Comparison of ENCODE assay signal across 28 cellular contexts in genomic region chr9:105954517-105954916, GRCh38.
"Had no signal": no experiment of that assay in that cellular context is flagged by ENCODE, and none has a peak within 500 bp of the region (broad histone marks: within the 10 kb centered on the region; RNA-seq: fewer than 3 reads in every experiment).

No MANE protein-coding gene starts in this region.

- ATAC-seq: left colon; left lung; naive thymus-derived CD4-positive, alpha-beta T cell; natural killer cell treated with Interleukin-12 subunit alpha and Interleukin-12 subunit beta and Interleukin-15 and Interleukin-18, amount 100 ng/mL, for 72 hours; psoas muscle; right lobe of liver; stimulated activated effector memory CD8-positive, alpha-beta T cell treated with anti-CD3 and anti-CD28 coated beads, Interleukin-12 subunit alpha, Interleukin-12 subunit beta, amount 100 ng/mL, for 72 hours had no signal

- H3K27ac Mint-ChIP-seq: mesothelial cell of epicardium; naive thymus-derived CD4-positive, alpha-beta T cell; natural killer cell treated with Interleukin-12 subunit alpha and Interleukin-12 subunit beta and Interleukin-15 and Interleukin-18, amount 100 ng/mL, for 72 hours; stimulated activated effector memory CD8-positive, alpha-beta T cell treated with anti-CD3 and anti-CD28 coated beads, Interleukin-12 subunit alpha, Interleukin-12 subunit beta, amount 100 ng/mL, for 72 hours; stimulated activated naive CD8-positive, alpha-beta T cell treated with anti-CD3 and anti-CD28 coated beads, Interleukin-15, Interleukin-2, amounts not matched to agents 100 ng/mL and 50 ng/mL, for 24 hours; type B pancreatic cell had no signal

- H3K27me3 Mint-ChIP-seq: stimulated activated naive CD8-positive, alpha-beta T cell treated with anti-CD3 and anti-CD28 coated beads, Interleukin-15, Interleukin-2, amounts not matched to agents 100 ng/mL and 50 ng/mL, for 24 hours; type B pancreatic cell had no signal

- H3K79me2 ChIP-seq: parathyroid adenoma had no signal

- H3K27ac ChIP-seq: left lung, neutrophil, parathyroid adenoma, psoas muscle, right atrium auricular region, right lobe of liver, suprapubic skin, thoracic aorta, tibial artery, uterus had no signal

- H3K9me3 Mint-ChIP-seq: natural killer cell treated with Interleukin-12 subunit alpha and Interleukin-12 subunit beta and Interleukin-15 and Interleukin-18, amount 100 ng/mL, for 72 hours; stimulated activated naive CD8-positive, alpha-beta T cell treated with anti-CD3 and anti-CD28 coated beads, Interleukin-15, Interleukin-2, amounts not matched to agents 100 ng/mL and 50 ng/mL, for 24 hours had no signal

- H3K27me3 ChIP-seq: left lung, neutrophil, right atrium auricular region, right lobe of liver, suprapubic skin, tibial artery, uterus had no signal

- H3K4me1 ChIP-seq: left lung, parathyroid adenoma, psoas muscle, right atrium auricular region, right lobe of liver, suprapubic skin, tibial artery, uterus had no signal

- H2AFZ ChIP-seq: parathyroid adenoma had no signal

- H3K9me3 ChIP-seq: neutrophil, psoas muscle, right atrium auricular region, right lobe of liver, thoracic aorta, tibial artery, uterus had no signal

- H3K36me3 ChIP-seq: left lung, neutrophil, right atrium auricular region, right lobe of liver, suprapubic skin, thoracic aorta, tibial artery, uterus had no signal

- H3K4me3 Mint-ChIP-seq: mesothelial cell of epicardium; naive thymus-derived CD4-positive, alpha-beta T cell; natural killer cell treated with Interleukin-12 subunit alpha and Interleukin-12 subunit beta and Interleukin-15 and Interleukin-18, amount 100 ng/mL, for 72 hours; stimulated activated effector memory CD8-positive, alpha-beta T cell treated with anti-CD3 and anti-CD28 coated beads, Interleukin-12 subunit alpha, Interleukin-12 subunit beta, amount 100 ng/mL, for 72 hours; stimulated activated naive CD8-positive, alpha-beta T cell treated with anti-CD3 and anti-CD28 coated beads, Interleukin-15, Interleukin-2, amounts not matched to agents 100 ng/mL and 50 ng/mL, for 24 hours; type B pancreatic cell had no signal

- H3K4me1 Mint-ChIP-seq: naive thymus-derived CD4-positive, alpha-beta T cell; stimulated activated effector memory CD8-positive, alpha-beta T cell treated with anti-CD3 and anti-CD28 coated beads, Interleukin-12 subunit alpha, Interleukin-12 subunit beta, amount 100 ng/mL, for 72 hours had no signal

- DNase-seq: head of caudate nucleus; hippocampal formation; kidney glomerular epithelial cell; left colon; left lung; mesendoderm; naive thymus-derived CD4-positive, alpha-beta T cell; occipital lobe; psoas muscle; right lobe of liver; stimulated activated CD4-positive, alpha-beta T cell treated with anti-CD3 and anti-CD28 coated beads, Interleukin-12 subunit alpha, Interleukin-12 subunit beta, amount 100 ng/mL, for 4 hours; stimulated activated CD4-positive, alpha-beta T cell treated with anti-CD3 and anti-CD28 coated beads, Interleukin-15, amount 100 ng/mL, for 24 hours; stimulated activated CD4-positive, alpha-beta T cell treated with anti-CD3 and anti-CD28 coated beads, Interleukin-2, amount 100 ng/mL, for 24 hours; stimulated activated CD4-positive, alpha-beta T cell treated with anti-CD3 and anti-CD28 coated beads, Interleukin-4, amount 100 ng/mL, for 1 hour; stimulated activated naive CD4-positive, alpha-beta T cell; tibial artery; uterus had no signal

- H3K9ac ChIP-seq: parathyroid adenoma had no signal

- H3K36me3 Mint-ChIP-seq: mesothelial cell of epicardium; natural killer cell treated with Interleukin-12 subunit alpha and Interleukin-12 subunit beta and Interleukin-15 and Interleukin-18, amount 100 ng/mL, for 72 hours; stimulated activated effector memory CD8-positive, alpha-beta T cell treated with anti-CD3 and anti-CD28 coated beads, Interleukin-12 subunit alpha, Interleukin-12 subunit beta, amount 100 ng/mL, for 72 hours; type B pancreatic cell had no signal

- H3K4me3 ChIP-seq: left lung, lung, psoas muscle, right atrium auricular region, right lobe of liver, suprapubic skin, thoracic aorta, tibial artery, uterus had no signal
